8 cellular contexts compared by ENCODE assay signal in genomic region chr17:30970757-30971567, GRCh38. TPM values are rescaled to one million over a fixed set of nuclear protein-coding genes. Genes with fewer than 3 reads are reported as not detected.
A peak's percentile ranks its signal among the peaks of the same experiment; 100 is the strongest.
DNase-seq lines count a peak whose midpoint lies in the region; ATAC-seq, FAIRE-seq and TF ChIP-seq lines count a peak whose summit lies in the region.

Gene RNF135, plus strand, starts transcription at chr17:30971039. Its CDS starts 35 bp downstream, at chr17:30971074.

- H3K27ac Mint-ChIP-seq in neural crest cell (ENCODE audit: unreplicated experiment): peak within 1 kb of the TSS; percentile 95

- no peaks in the 10 kb centered on the region for H3K36me3 ChIP-seq in BE2C

- peak within 1 kb of the TSS; percentile 22 for H3K4me3 ChIP-seq in BE2C (ENCODE audit: low read depth, low read length)
- peak within 1 kb of the TSS; percentile 70 to 71 for H3K4me3 ChIP-seq in foreskin fibroblast (ENCODE audit: low read depth in 1 of 2, low read length in 2 of 2)

- peak within 1 kb of the TSS; percentile 85 for H3K27ac ChIP-seq in substantia nigra (ENCODE audit: low read depth, low read length, poor library complexity, severe bottlenecking)

- TF ChIP-seq CTCF in BE2C (IDR thresholded peaks at IDR 0.05; ENCODE audit: low read depth, low read length) (no peak), foreskin fibroblast (IDR thresholded peaks at IDR 0.05; ENCODE audit: low read depth, low read length) (peak; percentile 4), neural crest cell (conservative IDR thresholded peaks at IDR 0.05) (peak; percentile 54)

- no peaks in the 10 kb centered on the region for H3K4me1 ChIP-seq in BE2C

- H3K27me3 Mint-ChIP-seq in neural crest cell (ENCODE audit: low read depth): no peaks in the 10 kb centered on the region

- TF ChIP-seq POLR2A in GM19099 (IDR thresholded peaks at IDR 0.05; ENCODE audit: extremely low read depth, insufficient read length, low read depth): peak; percentile 93

- peak; percentile 37 for ATAC-seq in HG03460 (IDR thresholded peaks at IDR 0.05; ENCODE audit: unreplicated experiment)

- no peaks in the 10 kb centered on the region for H3K9me3 ChIP-seq in BE2C

- DNase-seq in BE2C (peak; percentile 27), RCC 7860 (ENCODE audit: low spot score) (peak; percentile 86), foreskin fibroblast (peak; percentile 86 to 95), neural crest cell (ENCODE audit: low read depth, low spot score) (peak; percentile 63), substantia nigra (lab: John Stamatoyannopoulos, UW) (peak in 43 of 49 donors; percentile 22 to 83 (median 57))
- DNase-seq in activated gamma-delta T cell treated with anti-CD3 and anti-CD28 coated beads, Interleukin-2, amount 50 U/mL, for 16 hours (ENCODE audit: low read depth): peak; percentile 4

- no peaks in the 10 kb centered on the region for H3K9me3 Mint-ChIP-seq in neural crest cell

- H3K27me3 ChIP-seq in BE2C: no peaks in the 10 kb centered on the region

- FAIRE-seq in RCC 7860 (lab: Jason Lieb, UNC): peak; percentile 40

- H3K4me1 Mint-ChIP-seq in neural crest cell: peaks cover 28% of the 10 kb centered on the region

- peak within 1 kb of the TSS; percentile 93 for H3K4me3 Mint-ChIP-seq in neural crest cell

- peaks cover 10% of the 10 kb centered on the region for H3K36me3 Mint-ChIP-seq in neural crest cell (ENCODE audit: low read depth)

RNA-seq across cellular contexts. Expression of gene RNF135, which starts in this region (rescaled TPM):
- not detected for polyA plus RNA-seq in BE2C (2012; ENCODE audit: insufficient read depth, insufficient read length, low read depth)
- 5.9 and 6.4 TPM in 2 replicates for total RNA-seq in neural crest cell

Comparison
In these comparisons a context has a peak if more than half of its experiments do, and no peak if none do; other contexts are left out.
1. Peak in every context shown above with its lines: DNase-seq, ATAC-seq, H3K4me3 ChIP-seq and H3K27ac ChIP-seq.
2. DNase-seq: peak in every context shown above with its lines; median percentile 90 in foreskin fibroblast; 86 in RCC 7860; 63 in neural crest cell; 57 in substantia nigra; 27 in BE2C; 4 in activated gamma-delta T cell treated with anti-CD3 and anti-CD28 coated beads, Interleukin-2, amount 50 U/mL, for 16 hours.